Comparison of ENCODE assay signal across 9 cellular contexts in genomic region chr7:116355423-116355765, GRCh38.
DNase-seq lines count a peak whose midpoint lies in the region; ATAC-seq and TF ChIP-seq lines count a peak whose summit lies in the region.
"Had no signal": no experiment of that assay in that cellular context is flagged by ENCODE, and none has a peak within 500 bp of the region (broad histone marks: within the 10 kb centered on the region; RNA-seq: fewer than 3 reads in every experiment).

No MANE protein-coding gene starts in this region.

- no peaks in the 10 kb centered on the region for H3K9me2 ChIP-seq in PC-3 (replicated peaks; ENCODE audit: low read length)

- no peak overlapping the region for H2AFZ ChIP-seq in PC-3 (ENCODE audit: low read length)

- peak overlapping the region; percentile 91 for H3K27ac ChIP-seq in PC-3 (ENCODE audit: low read length)
- peak overlapping the region; percentile 36 to 80 for H3K27ac ChIP-seq in testis

- POLR2A ChIA-PET in PC-3 (lab: Charles Lee; ENCODE audit: unreplicated experiment) = no interaction called here

- ATAC-seq in PC-3 (no peak), GM18502 (IDR thresholded peaks at IDR 0.05; ENCODE audit: poor library complexity, unreplicated experiment) (no peak), GM19455 (IDR thresholded peaks at IDR 0.05; ENCODE audit: unreplicated experiment) (no peak)
- ATAC-seq in stimulated activated naive CD8-positive, alpha-beta T cell treated with anti-CD3 and anti-CD28 coated beads, Interleukin-15, amount 100 ng/mL, for 72 hours = no peak

- WGBS in testis, 2 donors = 32 to 39% methylated on average over 3 of the region's 3 CpGs

- H3K27ac Mint-ChIP-seq in mesothelial cell of epicardium = peak overlapping the region; percentile 95
- H3K27ac Mint-ChIP-seq in stimulated activated naive CD8-positive, alpha-beta T cell treated with anti-CD3 and anti-CD28 coated beads, Interleukin-15, amount 100 ng/mL, for 72 hours = no peak overlapping the region

- H3K27me3 Mint-ChIP-seq in mesothelial cell of epicardium (ENCODE audit: low read depth) = no peaks in the 10 kb centered on the region
- H3K27me3 Mint-ChIP-seq in stimulated activated naive CD8-positive, alpha-beta T cell treated with anti-CD3 and anti-CD28 coated beads, Interleukin-15, amount 100 ng/mL, for 72 hours = peaks cover 17% of the 10 kb centered on the region

- H3K4me3 ChIP-seq in PC-3 (ENCODE audit: low read length) (peak overlapping the region; percentile 51; the same call in 1 of the 2 replicates), choroid plexus epithelial cell (ENCODE audit: low read depth, low read length) (peak overlapping the region; percentile 33), testis (no peak overlapping the region)

- peak overlapping the region; percentile 43 for H3K4me3 Mint-ChIP-seq in mesothelial cell of epicardium
- H3K4me3 Mint-ChIP-seq in stimulated activated naive CD8-positive, alpha-beta T cell treated with anti-CD3 and anti-CD28 coated beads, Interleukin-15, amount 100 ng/mL, for 72 hours = no peak overlapping the region

- H3F3A ChIP-seq in PC-3 (ENCODE audit: low read length, unreplicated experiment) = peaks cover 7% of the 10 kb centered on the region

- no peaks in the 10 kb centered on the region for H3K9me3 ChIP-seq in PC-3 (ENCODE audit: low read length)
- H3K9me3 ChIP-seq in testis = no peaks in the 10 kb centered on the region

- no peaks in the 10 kb centered on the region for H3K36me3 ChIP-seq in PC-3 (ENCODE audit: low read depth, low read length)
- H3K36me3 ChIP-seq in testis (ENCODE audit: low read depth, missing control alignments) = no peaks in the 10 kb centered on the region

- peak overlapping the region; percentile 44 for H3K9ac ChIP-seq in PC-3 (ENCODE audit: low read length)

- H3K9me3 Mint-ChIP-seq in mesothelial cell of epicardium = no peaks in the 10 kb centered on the region
- no peaks in the 10 kb centered on the region for H3K9me3 Mint-ChIP-seq in stimulated activated naive CD8-positive, alpha-beta T cell treated with anti-CD3 and anti-CD28 coated beads, Interleukin-15, amount 100 ng/mL, for 72 hours

- H3K27me3 ChIP-seq in PC-3 (ENCODE audit: low read length) (no peaks in the 10 kb centered on the region), testis (no peaks in the 10 kb centered on the region)

- H4K20me1 ChIP-seq in PC-3 (ENCODE audit: low read length) = no peaks in the 10 kb centered on the region

- CTCF ChIA-PET in PC-3 (lab: Charles Lee) = no interaction called here

- H3K4me1 ChIP-seq in PC-3 (ENCODE audit: insufficient read depth, low read length) (peaks cover 51% of the 10 kb centered on the region), testis (peaks cover 13% of the 10 kb centered on the region)

- no peaks in the 10 kb centered on the region for H3K36me3 Mint-ChIP-seq in mesothelial cell of epicardium

- no peak for TF ChIP-seq POLR2A in testis (IDR thresholded peaks at IDR 0.05)

- no peak for TF ChIP-seq CTCF in PC-3 (conservative IDR thresholded peaks at IDR 0.05; ENCODE audit: low read depth, low read length)
- no peak for TF ChIP-seq CTCF in choroid plexus epithelial cell (conservative IDR thresholded peaks at IDR 0.05; ENCODE audit: low read depth, low read length)
- TF ChIP-seq CTCF in mesothelial cell of epicardium (IDR thresholded peaks at IDR 0.05; ENCODE audit: unreplicated experiment) = no peak
- TF ChIP-seq CTCF in testis (IDR thresholded peaks at IDR 0.05) = no peak

- TSS peak; percentile 90 for BruUV-seq in PC-3 (replicated peaks; lab: Mats Ljungman, UMichigan)

- DNase-seq in PC-3 (no peak), choroid plexus epithelial cell (ENCODE audit: low read depth) (no peak), mesothelial cell of epicardium (ENCODE audit: low spot score in 2 of 2, unreplicated experiment in 2 of 2) (no peak), testis (no peak), NCI-H1694 (lab: John Stamatoyannopoulos, UW) (no peak)
- no peak for DNase-seq in stimulated activated naive CD8-positive, alpha-beta T cell treated with anti-CD3 and anti-CD28 coated beads, Interleukin-15, amount 100 ng/mL, for 72 hours
- DNase-seq: retina had no signal

- intact Hi-C loops in PC-3 (cut with micrococcal nuclease) (loop anchor here (1.0 to 5.0 kb wide), 7 partner anchors 38 to 169 kb away; partner anchors contain the start of gene CAV1), testis (cut with DNase I; ENCODE audit: low total_unique reads) (no loop called here)

- H3K4me1 Mint-ChIP-seq in mesothelial cell of epicardium = peaks cover 43% of the 10 kb centered on the region
- H3K4me1 Mint-ChIP-seq in stimulated activated naive CD8-positive, alpha-beta T cell treated with anti-CD3 and anti-CD28 coated beads, Interleukin-15, amount 100 ng/mL, for 72 hours = no peaks in the 10 kb centered on the region

- H3K4me2 ChIP-seq in PC-3 (ENCODE audit: low read length) = peak overlapping the region; percentile 80

- no peaks in the 10 kb centered on the region for H3K79me2 ChIP-seq in PC-3 (ENCODE audit: low read length)

Comparison
In these comparisons a context has a peak if more than half of its experiments do, and no peak if none do; other contexts are left out.
1. H3K4me3 ChIP-seq: peak in PC-3 (single experiment) and choroid plexus epithelial cell (single experiment); none in testis (0 of 2).